ENCODE assay signal across 29 cellular contexts in genomic region chr7:42984137-42984536, GRCh38.
"Had no signal": no experiment of that assay in that cellular context is flagged by ENCODE, and none has a peak within 500 bp of the region (broad histone marks: within the 10 kb centered on the region; RNA-seq: fewer than 3 reads in every experiment).

No MANE protein-coding gene starts in this region.

- ATAC-seq: stimulated activated effector memory CD8-positive, alpha-beta T cell treated with anti-CD3 and anti-CD28 coated beads, Interleukin-12 subunit alpha, Interleukin-12 subunit beta, amount 100 ng/mL, for 72 hours; stimulated activated memory B cell treated with anti-CD40 and anti-IgM and Interleukin-4, amounts not matched to agents 10 μg/mL and 1 μg/mL and 100 μg/mL, for 72 hours; stimulated activated naive B cell treated with anti-CD40 and anti-IgM and Interleukin-4, amounts not matched to agents 10 μg/mL and 1 μg/mL and 100 μg/mL, for 72 hours; stimulated activated naive CD8-positive, alpha-beta T cell treated with anti-CD3 and anti-CD28 coated beads, Interleukin-15, amount 100 ng/mL, for 72 hours; stimulated activated naive CD8-positive, alpha-beta T cell treated with anti-CD3 and anti-CD28 coated beads, Interleukin-15, Interleukin-2, amounts not matched to agents 100 U/mL and 50 U/mL, for 24 hours; upper lobe of right lung had no signal

- H3K4me1 ChIP-seq: stomach, suprapubic skin, testis, thyroid gland, tibial artery, tibial nerve, transverse colon, upper lobe of left lung, upper lobe of right lung, uterus, vagina had no signal

- H3K4me3 Mint-ChIP-seq: stimulated activated effector memory CD8-positive, alpha-beta T cell treated with anti-CD3 and anti-CD28 coated beads, Interleukin-12 subunit alpha, Interleukin-12 subunit beta, amount 100 ng/mL, for 72 hours; stimulated activated memory B cell treated with anti-CD40 and anti-IgM and Interleukin-4, amounts not matched to agents 10 μg/mL and 1 μg/mL and 100 μg/mL, for 72 hours; stimulated activated naive B cell treated with anti-CD40 and anti-IgM and Interleukin-4, amounts not matched to agents 10 μg/mL and 1 μg/mL and 100 μg/mL, for 72 hours; stimulated activated naive CD8-positive, alpha-beta T cell treated with anti-CD3 and anti-CD28 coated beads, Interleukin-15, amount 100 ng/mL, for 72 hours; stimulated activated naive CD8-positive, alpha-beta T cell treated with anti-CD3 and anti-CD28 coated beads, Interleukin-15, Interleukin-2, amounts not matched to agents 100 ng/mL and 50 ng/mL, for 24 hours; type B pancreatic cell had no signal

- H3K27ac Mint-ChIP-seq: stimulated activated effector memory CD8-positive, alpha-beta T cell treated with anti-CD3 and anti-CD28 coated beads, Interleukin-12 subunit alpha, Interleukin-12 subunit beta, amount 100 ng/mL, for 72 hours; stimulated activated memory B cell treated with anti-CD40 and anti-IgM and Interleukin-4, amounts not matched to agents 10 μg/mL and 1 μg/mL and 100 μg/mL, for 72 hours; stimulated activated naive B cell treated with anti-CD40 and anti-IgM and Interleukin-4, amounts not matched to agents 10 μg/mL and 1 μg/mL and 100 μg/mL, for 72 hours; stimulated activated naive CD8-positive, alpha-beta T cell treated with anti-CD3 and anti-CD28 coated beads, Interleukin-15, amount 100 ng/mL, for 72 hours; stimulated activated naive CD8-positive, alpha-beta T cell treated with anti-CD3 and anti-CD28 coated beads, Interleukin-15, Interleukin-2, amounts not matched to agents 100 ng/mL and 50 ng/mL, for 24 hours; type B pancreatic cell had no signal

- H3K27me3 ChIP-seq: stomach, suprapubic skin, testis, thyroid gland, tibial artery, tibial nerve, transverse colon, upper lobe of left lung, upper lobe of right lung, uterus, vagina had no signal

- H3K4me1 Mint-ChIP-seq: stimulated activated effector memory CD8-positive, alpha-beta T cell treated with anti-CD3 and anti-CD28 coated beads, Interleukin-12 subunit alpha, Interleukin-12 subunit beta, amount 100 ng/mL, for 72 hours; stimulated activated memory B cell treated with anti-CD40 and anti-IgM and Interleukin-4, amounts not matched to agents 10 μg/mL and 1 μg/mL and 100 μg/mL, for 72 hours; stimulated activated naive B cell treated with anti-CD40 and anti-IgM and Interleukin-4, amounts not matched to agents 10 μg/mL and 1 μg/mL and 100 μg/mL, for 72 hours; stimulated activated naive CD8-positive, alpha-beta T cell treated with anti-CD3 and anti-CD28 coated beads, Interleukin-15, amount 100 ng/mL, for 72 hours had no signal

- H3K9me3 ChIP-seq: suprapubic skin, testis, thyroid gland, tibial artery, transverse colon, upper lobe of right lung, uterus, vagina had no signal

- FAIRE-seq: urothelium cell line had no signal

- H3K36me3 Mint-ChIP-seq: stimulated activated effector memory CD8-positive, alpha-beta T cell treated with anti-CD3 and anti-CD28 coated beads, Interleukin-12 subunit alpha, Interleukin-12 subunit beta, amount 100 ng/mL, for 72 hours; stimulated activated memory B cell treated with anti-CD40 and anti-IgM and Interleukin-4, amounts not matched to agents 10 μg/mL and 1 μg/mL and 100 μg/mL, for 72 hours; stimulated activated naive B cell treated with anti-CD40 and anti-IgM and Interleukin-4, amounts not matched to agents 10 μg/mL and 1 μg/mL and 100 μg/mL, for 72 hours; type B pancreatic cell had no signal

- H3K4me3 ChIP-seq: stomach, suprapubic skin, testis, thoracic aorta, thyroid gland, tibial artery, tibial nerve, transverse colon, upper lobe of left lung, upper lobe of right lung, uterus, vagina had no signal

- H3K27ac ChIP-seq: stomach, suprapubic skin, testis, thoracic aorta, thyroid gland, tibial artery, tibial nerve, transverse colon, upper lobe of left lung, upper lobe of right lung, uterus, vagina had no signal

- H3K9me3 Mint-ChIP-seq: stimulated activated effector memory CD8-positive, alpha-beta T cell treated with anti-CD3 and anti-CD28 coated beads, Interleukin-12 subunit alpha, Interleukin-12 subunit beta, amount 100 ng/mL, for 72 hours had no signal

- DNase-seq: stimulated activated CD4-positive, alpha-beta T cell treated with anti-CD3 and anti-CD28 coated beads, Interleukin-2, amount 100 ng/mL, for 48 hours; stimulated activated CD4-positive, alpha-beta T cell treated with anti-CD3 and anti-CD28 coated beads, Interleukin-4, amount 100 ng/mL, for 1 hour; stimulated activated CD4-positive, alpha-beta T cell treated with anti-CD3 and anti-CD28 coated beads, Interleukin-4, amount 100 ng/mL, for 24 hours; stimulated activated CD4-positive, alpha-beta T cell treated with anti-CD3 and anti-CD28 coated beads, Interleukin-4, amount 100 ng/mL, for 4 hours; stimulated activated CD8-positive, alpha-beta memory T cell treated with anti-CD3 and anti-CD28 coated beads, Interleukin-4, amount 100 ng/mL, for 48 hours; stimulated activated naive B cell treated with anti-CD40 and anti-IgM and Interleukin-4, amounts not matched to agents 10 μg/mL and 1 μg/mL and 100 μg/mL, for 72 hours; stimulated activated naive CD4-positive, alpha-beta T cell; stimulated activated naive CD4-positive, alpha-beta T cell treated with Interleukin-2 at 50 U/mL for 16 hours; stimulated activated naive CD8-positive, alpha-beta T cell treated with anti-CD3 and anti-CD28 coated beads, Interleukin-15, amount 100 ng/mL, for 72 hours; stimulated activated naive CD8-positive, alpha-beta T cell treated with anti-CD3 and anti-CD28 coated beads, Interleukin-15, Interleukin-2, amounts not matched to agents 100 U/mL and 50 U/mL, for 24 hours; stomach; substantia nigra; testis; thyroid gland; tibial artery; transverse colon; trophoblast cell; upper lobe of left lung; upper lobe of right lung; uterus had no signal

- H3K36me3 ChIP-seq: stomach, suprapubic skin, thoracic aorta, thyroid gland, tibial artery, tibial nerve, transverse colon, upper lobe of left lung, upper lobe of right lung, uterus, vagina had no signal
